39 cellular contexts compared by ENCODE assay signal in the genomic region with DNA sequence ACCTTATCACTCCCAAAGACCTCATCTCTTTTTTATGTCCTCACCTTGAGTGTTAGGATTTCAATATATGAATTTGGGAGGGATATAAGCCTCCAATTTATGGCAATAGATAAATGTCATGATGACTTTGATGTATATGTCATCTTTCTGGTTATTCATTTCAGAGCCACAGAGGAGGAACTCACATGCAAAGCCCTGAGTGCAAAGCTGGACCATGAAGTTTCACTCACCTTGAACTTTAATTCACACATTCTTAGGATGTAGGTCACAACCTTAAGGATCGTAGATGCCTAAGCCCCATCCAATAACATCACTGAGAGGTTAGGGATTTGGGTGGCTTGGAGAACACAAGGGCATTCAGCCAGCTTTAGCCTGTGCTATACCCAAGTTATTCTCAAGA.
"Had no signal": no experiment of that assay in that cellular context is flagged by ENCODE, and none has a peak within 500 bp of the region (broad histone marks: within the 10 kb centered on the region; RNA-seq: fewer than 3 reads in every experiment).

No MANE protein-coding gene starts in this region.

- H3K4me3 Mint-ChIP-seq: activated B cell treated with CpG ODN at 0.5 μM for 24 hours; activated CD4-positive, alpha-beta memory T cell treated with anti-CD3 and anti-CD28 coated beads for 36 hours; activated CD4-positive, alpha-beta T cell treated with anti-CD3 and anti-CD28 coated beads, Interleukin-2, amount 10 ng/mL, durations not matched to agents 24 days and 14 days; activated CD8-positive, alpha-beta T cell treated with anti-CD3 and anti-CD28 coated beads for 36 hours; activated naive CD4-positive, alpha-beta T cell treated with anti-CD3 and anti-CD28 coated beads for 36 hours; activated naive CD8-positive, alpha-beta T cell treated with anti-CD3 and anti-CD28 coated beads, Interleukin-2, amount 10 ng/mL, durations not matched to agents 7 days and 5 days; activated T-cell treated with anti-CD3 and anti-CD28 coated beads, Interleukin-2, amount 50 U/mL, for 4 hours; activated T-cell treated with anti-CD3 and anti-CD28 coated beads, Interleukin-2, amount 50 U/mL, for 72 hours; activated T-helper 1 cell treated with anti-CD3 and anti-CD28 coated beads, Interleukin-12 subunit alpha, Interleukin-12 subunit beta, Interleukin-2, Interleukin-4 antibody, amounts not matched to agents 30 ng/mL and 10 ng/mL and 1 ng/mL, durations not matched to agents 14 hours and 24 hours and 36 hours; activated T-helper 17 cell treated with anti-CD3 and anti-CD28 coated beads, Interleukin-2, amount 50 U/mL, for 72 hours; brain; central memory CD8-positive, alpha-beta T cell; T-helper 1 cell treated with Interleukin-12 subunit alpha and Interleukin-12 subunit beta and Interleukin-4 antibody, amounts not matched to agents 30 μg/mL and 1 μg/mL, for 36 hours; T-helper 2 cell treated with Interferon-gamma antibody and Interleukin-4, amounts not matched to agents 5 μg/mL and 100 μg/mL, for 36 hours had no signal

- DNase-seq: activated B cell treated with CpG ODN at 0.5 μM for 24 hours; activated CD4-positive, alpha-beta memory T cell treated with anti-CD3 and anti-CD28 coated beads for 36 hours; activated CD4-positive, alpha-beta T cell treated with anti-CD3 and anti-CD28 coated beads for 4 hours; activated CD4-positive, alpha-beta T cell treated with anti-CD3 and anti-CD28 coated beads, Interleukin-2, amount 10 ng/mL, durations not matched to agents 24 days and 14 days; activated CD4-positive, alpha-beta T cell treated with anti-CD3 and anti-CD28 coated beads, Interleukin-2, amount 50 U/mL, for 1 hour; activated CD4-positive, alpha-beta T cell treated with anti-CD3 and anti-CD28 coated beads, Interleukin-2, amount 50 U/mL, for 4 hours; activated CD4-positive, CD25-positive, alpha-beta regulatory T cell treated with anti-CD3 and anti-CD28 coated beads, Interleukin-2, amount 50 U/mL, for 72 hours; activated CD8-positive, alpha-beta memory T cell treated with anti-CD3 and anti-CD28 coated beads, Interleukin-2, amount 50 U/mL, for 4 hours; activated CD8-positive, alpha-beta T cell treated with anti-CD3 and anti-CD28 coated beads for 36 hours; activated effector memory CD4-positive, alpha-beta T cell treated with anti-CD3 and anti-CD28 coated beads, Interleukin-2, amount 50 U/mL, for 16 hours; activated gamma-delta T cell treated with Interleukin-2 at 50 U/mL for 16 hours; activated naive CD4-positive, alpha-beta T cell; activated naive CD4-positive, alpha-beta T cell treated with anti-CD3 and anti-CD28 coated beads for 36 hours; activated naive CD4-positive, alpha-beta T cell treated with anti-CD3 and anti-CD28 coated beads, Interleukin-2, amount 50 U/mL, for 16 hours; activated naive CD8-positive, alpha-beta T cell treated with anti-CD3 and anti-CD28 coated beads, Interleukin-2, amount 10 ng/mL, durations not matched to agents 7 days and 5 days; activated T-cell treated with anti-CD3 and anti-CD28 coated beads for 4 hours; activated T-cell treated with anti-CD3 and anti-CD28 coated beads, Interleukin-2, amount 50 U/mL, for 1 hour; activated T-cell treated with anti-CD3 and anti-CD28 coated beads, Interleukin-2, amount 50 U/mL, for 4 hours; activated T-cell treated with anti-CD3 and anti-CD28 coated beads, Interleukin-2, amount 50 U/mL, for 72 hours; adrenal gland; amniotic stem cell; aorta; caudate nucleus; cerebellar nuclear complex; T-helper 1 cell; T-helper 2 cell; T-helper 9 cell had no signal

- H3K9me3 Mint-ChIP-seq: activated B cell treated with CpG ODN at 0.5 μM for 24 hours; activated CD4-positive, alpha-beta memory T cell treated with anti-CD3 and anti-CD28 coated beads for 36 hours; activated CD8-positive, alpha-beta T cell treated with anti-CD3 and anti-CD28 coated beads for 36 hours; activated naive CD4-positive, alpha-beta T cell treated with anti-CD3 and anti-CD28 coated beads for 36 hours; activated naive CD4-positive, alpha-beta T cell treated with anti-CD3 and anti-CD28 coated beads, Interleukin-2, amount 50 U/mL, for 72 hours; activated naive CD8-positive, alpha-beta T cell treated with anti-CD3 and anti-CD28 coated beads, Interleukin-2, amount 10 ng/mL, durations not matched to agents 7 days and 5 days; activated T-cell treated with anti-CD3 and anti-CD28 coated beads, Interleukin-2, amount 50 U/mL, for 4 hours; activated T-cell treated with anti-CD3 and anti-CD28 coated beads, Interleukin-2, amount 50 U/mL, for 72 hours; activated T-helper 1 cell treated with anti-CD3 and anti-CD28 coated beads, Interleukin-12 subunit alpha, Interleukin-12 subunit beta, Interleukin-2, Interleukin-4 antibody, amounts not matched to agents 30 ng/mL and 10 ng/mL and 1 ng/mL, durations not matched to agents 14 hours and 24 hours and 36 hours; activated T-helper 17 cell treated with anti-CD3 and anti-CD28 coated beads, Interleukin-2, amount 50 U/mL, for 72 hours; brain; central memory CD8-positive, alpha-beta T cell; T-helper 1 cell treated with Interleukin-12 subunit alpha and Interleukin-12 subunit beta and Interleukin-4 antibody, amounts not matched to agents 30 μg/mL and 1 μg/mL, for 36 hours; T-helper 2 cell treated with Interferon-gamma antibody and Interleukin-4, amounts not matched to agents 5 μg/mL and 100 μg/mL, for 36 hours had no signal

- H3K4me1 ChIP-seq: adrenal gland had no signal

- FAIRE-seq: astrocyte, bronchial epithelial cell, TTC549 had no signal

- H3K27ac Mint-ChIP-seq: activated B cell treated with CpG ODN at 0.5 μM for 24 hours; activated CD4-positive, alpha-beta memory T cell treated with anti-CD3 and anti-CD28 coated beads for 36 hours; activated CD4-positive, alpha-beta T cell treated with anti-CD3 and anti-CD28 coated beads, Interleukin-2, amount 10 ng/mL, durations not matched to agents 24 days and 14 days; activated CD8-positive, alpha-beta T cell treated with anti-CD3 and anti-CD28 coated beads for 36 hours; activated naive CD4-positive, alpha-beta T cell treated with anti-CD3 and anti-CD28 coated beads for 36 hours; activated naive CD4-positive, alpha-beta T cell treated with anti-CD3 and anti-CD28 coated beads, Interleukin-2, amount 50 U/mL, for 72 hours; activated naive CD8-positive, alpha-beta T cell treated with anti-CD3 and anti-CD28 coated beads, Interleukin-2, amount 10 ng/mL, durations not matched to agents 7 days and 5 days; activated T-cell treated with anti-CD3 and anti-CD28 coated beads, Interleukin-2, amount 50 U/mL, for 72 hours; activated T-helper 1 cell treated with anti-CD3 and anti-CD28 coated beads, Interleukin-12 subunit alpha, Interleukin-12 subunit beta, Interleukin-2, Interleukin-4 antibody, amounts not matched to agents 30 ng/mL and 10 ng/mL and 1 ng/mL, durations not matched to agents 14 hours and 24 hours and 36 hours; activated T-helper 17 cell treated with anti-CD3 and anti-CD28 coated beads, Interleukin-2, amount 50 U/mL, for 72 hours; brain; T-helper 1 cell treated with Interleukin-12 subunit alpha and Interleukin-12 subunit beta and Interleukin-4 antibody, amounts not matched to agents 30 μg/mL and 1 μg/mL, for 36 hours; T-helper 2 cell treated with Interferon-gamma antibody and Interleukin-4, amounts not matched to agents 5 μg/mL and 100 μg/mL, for 36 hours had no signal

- H3K4me1 Mint-ChIP-seq: activated B cell treated with CpG ODN at 0.5 μM for 24 hours; activated CD4-positive, alpha-beta T cell treated with anti-CD3 and anti-CD28 coated beads, Interleukin-2, amount 10 ng/mL, durations not matched to agents 24 days and 14 days; activated naive CD8-positive, alpha-beta T cell treated with anti-CD3 and anti-CD28 coated beads, Interleukin-2, amount 10 ng/mL, durations not matched to agents 7 days and 5 days; central memory CD8-positive, alpha-beta T cell had no signal

- H3K4me3 ChIP-seq: adrenal gland, cardiac muscle cell had no signal

- H3K36me3 ChIP-seq: adrenal gland, cardiac muscle cell had no signal

- H3K27me3 ChIP-seq: cardiac muscle cell had no signal

- H3K27ac ChIP-seq: adrenal gland, cardiac muscle cell, VCaP had no signal

- H3K9me3 ChIP-seq: adrenal gland had no signal

- H3K27me3 Mint-ChIP-seq: activated B cell treated with CpG ODN at 0.5 μM for 24 hours; activated T-helper 17 cell treated with anti-CD3 and anti-CD28 coated beads, Interleukin-2, amount 50 U/mL, for 72 hours had no signal

- H3K36me3 Mint-ChIP-seq: activated CD4-positive, alpha-beta memory T cell treated with anti-CD3 and anti-CD28 coated beads for 36 hours; activated naive CD4-positive, alpha-beta T cell treated with anti-CD3 and anti-CD28 coated beads, Interleukin-2, amount 50 U/mL, for 72 hours; activated naive CD8-positive, alpha-beta T cell treated with anti-CD3 and anti-CD28 coated beads, Interleukin-2, amount 10 ng/mL, durations not matched to agents 7 days and 5 days; brain had no signal

- ATAC-seq: activated CD8-positive, alpha-beta T cell treated with anti-CD3 and anti-CD28 coated beads for 36 hours; activated T-cell treated with anti-CD3 and anti-CD28 coated beads, Interleukin-2, amount 50 U/mL, for 4 hours; activated T-cell treated with anti-CD3 and anti-CD28 coated beads, Interleukin-2, amount 50 U/mL, for 72 hours; activated T-helper 17 cell treated with anti-CD3 and anti-CD28 coated beads, Interleukin-2, amount 50 U/mL, for 72 hours had no signal
